In the genomic region with DNA sequence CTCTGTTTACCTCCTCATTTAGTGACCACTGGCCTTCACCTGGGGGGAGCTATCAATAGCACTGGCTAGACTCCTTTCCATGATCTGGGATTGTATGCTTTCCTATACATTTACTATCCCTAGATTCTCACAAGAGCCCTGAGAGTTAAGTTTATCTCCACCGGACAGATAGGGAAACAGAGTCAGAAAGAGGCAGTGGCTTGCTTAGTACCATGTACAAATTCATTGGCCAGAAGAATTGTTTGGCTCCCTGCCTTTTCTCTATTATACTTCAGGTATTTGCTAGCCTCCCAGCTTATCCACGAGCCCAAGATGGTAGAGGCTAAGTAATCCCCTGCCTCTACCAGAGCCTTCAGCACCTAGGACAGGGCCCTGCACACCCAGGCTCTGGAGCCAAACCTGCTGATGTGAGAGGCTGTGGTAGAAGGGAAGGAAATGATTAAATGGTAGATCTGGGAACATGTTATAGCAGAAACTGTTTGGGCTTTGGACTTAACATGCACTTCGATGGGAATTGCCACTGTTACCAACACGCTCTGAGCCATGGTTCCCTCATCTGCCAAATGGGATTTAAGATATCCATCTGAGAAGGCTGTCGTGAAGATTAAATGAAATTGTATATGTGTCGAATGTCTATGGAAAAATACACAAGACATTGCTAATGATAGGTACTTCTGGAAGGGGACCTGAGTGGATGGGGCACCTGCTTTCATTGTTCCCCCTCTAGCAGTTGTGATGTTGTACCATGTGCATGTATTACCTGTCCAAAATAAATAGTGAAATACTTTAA, we compare ENCODE assay signal across 1 cellular context.
A peak's percentile ranks its signal among the peaks of the same experiment; 100 is the strongest.
TF ChIP-seq lines count a peak whose summit lies in the region.

No MANE protein-coding gene starts in this region.

TF ChIP-seq in HepG2, 621 proteins besides CTCF, POLR2A, EP300 and RAD21 (continued from another document):
- TF ChIP-seq PITX1 (CRISPR knock-in tag; IDR thresholded peaks at IDR 0.05) (0 out of 2 replicates have a peak, but pooled peaks have one; percentile 43), MLLT10 (CRISPR knock-in tag; IDR thresholded peaks at IDR 0.05) (no peak), ZNF337 (CRISPR knock-in tag; IDR thresholded peaks at IDR 0.05; ENCODE audit: borderline replicate concordance, low read depth) (no peak), ZNF792 (CRISPR knock-in tag; IDR thresholded peaks at IDR 0.05) (peak; percentile 64; the same call in 1 of the 2 replicates), ZSCAN12 (CRISPR knock-in tag; IDR thresholded peaks at IDR 0.05) (0 out of 2 replicates have a peak, but pooled peaks have one; percentile 38), BRCA1 (CRISPR knock-in tag; IDR thresholded peaks at IDR 0.05) (peak; percentile 74; the same call in 1 of the 2 replicates), HOXD1 (CRISPR knock-in tag; IDR thresholded peaks at IDR 0.05) (0 out of 2 replicates have a peak, but pooled peaks have one; percentile 26), ERF (CRISPR knock-in tag; IDR thresholded peaks at IDR 0.05) (peak; percentile 39; the same call in 1 of the 2 replicates), SATB2 (CRISPR knock-in tag; IDR thresholded peaks at IDR 0.05) (no peak), IRF2 (CRISPR knock-in tag; IDR thresholded peaks at IDR 0.05) (peak; percentile 22; the same call in 1 of the 2 replicates), SRY (CRISPR knock-in tag; IDR thresholded peaks at IDR 0.05) (peak; percentile 53; the same call in 1 of the 2 replicates), SRSF9 (IDR thresholded peaks at IDR 0.05; ENCODE audit: borderline replicate concordance, insufficient read depth, low read depth, low read length, poor library complexity, severe bottlenecking) (no peak), MLXIP (CRISPR knock-in tag; IDR thresholded peaks at IDR 0.05; ENCODE audit: borderline replicate concordance) (0 out of 2 replicates have a peak, but pooled peaks have one; percentile 23), NBN (conservative IDR thresholded peaks at IDR 0.05) (no peak), ELF3 (CRISPR knock-in tag; IDR thresholded peaks at IDR 0.05) (peak; percentile 43; the same call in 1 of the 2 replicates), TSC22D2 (CRISPR knock-in tag; IDR thresholded peaks at IDR 0.05; ENCODE audit: borderline replicate concordance) (peak; percentile 58; the same call in 1 of the 2 replicates), ZNF580 (CRISPR knock-in tag; IDR thresholded peaks at IDR 0.05; ENCODE audit: borderline replicate concordance, low read depth) (no peak), ZNF441 (CRISPR knock-in tag; IDR thresholded peaks at IDR 0.05; ENCODE audit: borderline replicate concordance) (peak; percentile 61; the same call in 1 of the 2 replicates), ZNF644 (CRISPR knock-in tag; IDR thresholded peaks at IDR 0.05; ENCODE audit: low read depth) (0 out of 2 replicates have a peak, but pooled peaks have one; percentile 70), STAT5B (CRISPR knock-in tag; IDR thresholded peaks at IDR 0.05) (no peak), ZNF430 (CRISPR knock-in tag; IDR thresholded peaks at IDR 0.05) (0 out of 2 replicates have a peak, but pooled peaks have one; percentile 49), WIZ (CRISPR knock-in tag; IDR thresholded peaks at IDR 0.05) (peak; percentile 85; the same call in 1 of the 2 replicates), HOXA9 (CRISPR knock-in tag; IDR thresholded peaks at IDR 0.05; ENCODE audit: borderline replicate concordance) (0 out of 2 replicates have a peak, but pooled peaks have one; percentile 49), XBP1 (CRISPR knock-in tag; IDR thresholded peaks at IDR 0.05) (peak; percentile 34; the same call in 1 of the 2 replicates), ATF4 (CRISPR knock-in tag; IDR thresholded peaks at IDR 0.05) (no peak), MED1 (CRISPR knock-in tag; IDR thresholded peaks at IDR 0.05) (no peak), DRAP1 (CRISPR knock-in tag; IDR thresholded peaks at IDR 0.05) (no peak), ZNF333 (CRISPR knock-in tag; IDR thresholded peaks at IDR 0.05; ENCODE audit: borderline replicate concordance) (no peak), ZNF672 (CRISPR knock-in tag; IDR thresholded peaks at IDR 0.05) (no peak), EHMT2 (IDR thresholded peaks at IDR 0.05; ENCODE audit: borderline replicate concordance, low read depth, low read length) (peak; percentile 93), DR1 (CRISPR knock-in tag; IDR thresholded peaks at IDR 0.05) (no peak), MIER2 (CRISPR knock-in tag; IDR thresholded peaks at IDR 0.05) (peak; percentile 98), ZBTB26 (CRISPR knock-in tag; IDR thresholded peaks at IDR 0.05; ENCODE audit: borderline replicate concordance) (0 out of 2 replicates have a peak, but pooled peaks have one; percentile 53), HBP1 (CRISPR knock-in tag; IDR thresholded peaks at IDR 0.05; ENCODE audit: low read depth) (0 out of 2 replicates have a peak, but pooled peaks have one; percentile 42), ZNF558 (CRISPR knock-in tag; IDR thresholded peaks at IDR 0.05; ENCODE audit: borderline replicate concordance) (peak; percentile 31; the same call in 1 of the 2 replicates)
- TF ChIP-seq, protein P1, sequence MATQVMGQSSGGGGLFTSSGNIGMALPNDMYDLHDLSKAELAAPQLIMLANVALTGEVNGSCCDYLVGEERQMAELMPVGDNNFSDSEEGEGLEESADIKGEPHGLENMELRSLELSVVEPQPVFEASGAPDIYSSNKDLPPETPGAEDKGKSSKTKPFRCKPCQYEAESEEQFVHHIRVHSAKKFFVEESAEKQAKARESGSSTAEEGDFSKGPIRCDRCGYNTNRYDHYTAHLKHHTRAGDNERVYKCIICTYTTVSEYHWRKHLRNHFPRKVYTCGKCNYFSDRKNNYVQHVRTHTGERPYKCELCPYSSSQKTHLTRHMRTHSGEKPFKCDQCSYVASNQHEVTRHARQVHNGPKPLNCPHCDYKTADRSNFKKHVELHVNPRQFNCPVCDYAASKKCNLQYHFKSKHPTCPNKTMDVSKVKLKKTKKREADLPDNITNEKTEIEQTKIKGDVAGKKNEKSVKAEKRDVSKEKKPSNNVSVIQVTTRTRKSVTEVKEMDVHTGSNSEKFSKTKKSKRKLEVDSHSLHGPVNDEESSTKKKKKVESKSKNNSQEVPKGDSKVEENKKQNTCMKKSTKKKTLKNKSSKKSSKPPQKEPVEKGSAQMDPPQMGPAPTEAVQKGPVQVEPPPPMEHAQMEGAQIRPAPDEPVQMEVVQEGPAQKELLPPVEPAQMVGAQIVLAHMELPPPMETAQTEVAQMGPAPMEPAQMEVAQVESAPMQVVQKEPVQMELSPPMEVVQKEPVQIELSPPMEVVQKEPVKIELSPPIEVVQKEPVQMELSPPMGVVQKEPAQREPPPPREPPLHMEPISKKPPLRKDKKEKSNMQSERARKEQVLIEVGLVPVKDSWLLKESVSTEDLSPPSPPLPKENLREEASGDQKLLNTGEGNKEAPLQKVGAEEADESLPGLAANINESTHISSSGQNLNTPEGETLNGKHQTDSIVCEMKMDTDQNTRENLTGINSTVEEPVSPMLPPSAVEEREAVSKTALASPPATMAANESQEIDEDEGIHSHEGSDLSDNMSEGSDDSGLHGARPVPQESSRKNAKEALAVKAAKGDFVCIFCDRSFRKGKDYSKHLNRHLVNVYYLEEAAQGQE (IDR thresholded peaks at IDR 0.05; ENCODE audit: borderline replicate concordance in 1 of 2, low read depth in 1 of 2, low read length in 2 of 2): peak; percentile 89 to 97
- TF ChIP-seq, protein P2, sequence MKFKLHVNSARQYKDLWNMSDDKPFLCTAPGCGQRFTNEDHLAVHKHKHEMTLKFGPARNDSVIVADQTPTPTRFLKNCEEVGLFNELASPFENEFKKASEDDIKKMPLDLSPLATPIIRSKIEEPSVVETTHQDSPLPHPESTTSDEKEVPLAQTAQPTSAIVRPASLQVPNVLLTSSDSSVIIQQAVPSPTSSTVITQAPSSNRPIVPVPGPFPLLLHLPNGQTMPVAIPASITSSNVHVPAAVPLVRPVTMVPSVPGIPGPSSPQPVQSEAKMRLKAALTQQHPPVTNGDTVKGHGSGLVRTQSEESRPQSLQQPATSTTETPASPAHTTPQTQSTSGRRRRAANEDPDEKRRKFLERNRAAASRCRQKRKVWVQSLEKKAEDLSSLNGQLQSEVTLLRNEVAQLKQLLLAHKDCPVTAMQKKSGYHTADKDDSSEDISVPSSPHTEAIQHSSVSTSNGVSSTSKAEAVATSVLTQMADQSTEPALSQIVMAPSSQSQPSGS (CRISPR knock-in tag; IDR thresholded peaks at IDR 0.05): 0 out of 2 replicates have a peak, but pooled peaks have one; percentile 18
- TF ChIP-seq, protein P3, sequence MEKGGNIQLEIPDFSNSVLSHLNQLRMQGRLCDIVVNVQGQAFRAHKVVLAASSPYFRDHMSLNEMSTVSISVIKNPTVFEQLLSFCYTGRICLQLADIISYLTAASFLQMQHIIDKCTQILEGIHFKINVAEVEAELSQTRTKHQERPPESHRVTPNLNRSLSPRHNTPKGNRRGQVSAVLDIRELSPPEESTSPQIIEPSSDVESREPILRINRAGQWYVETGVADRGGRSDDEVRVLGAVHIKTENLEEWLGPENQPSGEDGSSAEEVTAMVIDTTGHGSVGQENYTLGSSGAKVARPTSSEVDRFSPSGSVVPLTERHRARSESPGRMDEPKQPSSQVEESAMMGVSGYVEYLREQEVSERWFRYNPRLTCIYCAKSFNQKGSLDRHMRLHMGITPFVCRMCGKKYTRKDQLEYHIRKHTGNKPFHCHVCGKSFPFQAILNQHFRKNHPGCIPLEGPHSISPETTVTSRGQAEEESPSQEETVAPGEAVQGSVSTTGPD (CRISPR knock-in tag; IDR thresholded peaks at IDR 0.05): no peak
TF ChIP-seq in HepG2: peak in this region for 64.
